ENCODE assay signal across 11 cellular contexts in genomic region chr1:211158866-211159265, GRCh38.
"Had no signal": no experiment of that assay in that cellular context is flagged by ENCODE, and none has a peak within 500 bp of the region (broad histone marks: within the 10 kb centered on the region; RNA-seq: fewer than 3 reads in every experiment).

No MANE protein-coding gene starts in this region.

- H3K4me2 ChIP-seq: GM23338 had no signal

- ATAC-seq: GM23338, HCT116 had no signal

- H3K4me1 ChIP-seq: HAP-1 had no signal

- H3K27ac ChIP-seq: GM23248 had no signal

- H3K9ac ChIP-seq: GM23248 had no signal

- H3K4me3 ChIP-seq: GM23248, GM23338, HAP-1 had no signal

- H3K36me3 ChIP-seq: HAP-1 had no signal

- H2AFZ ChIP-seq: GM23248, GM23338 had no signal

- H3K4me3 Mint-ChIP-seq: GM23338, H9, HFFc6 had no signal

- H3K27ac Mint-ChIP-seq: GM23338, H9, HFFc6 had no signal

- FAIRE-seq: H1, H54 had no signal

- DNase-seq: GM23248, GOT3, H7, H9, HCEC 1CT, HFFc6 had no signal
